In the genomic region with DNA sequence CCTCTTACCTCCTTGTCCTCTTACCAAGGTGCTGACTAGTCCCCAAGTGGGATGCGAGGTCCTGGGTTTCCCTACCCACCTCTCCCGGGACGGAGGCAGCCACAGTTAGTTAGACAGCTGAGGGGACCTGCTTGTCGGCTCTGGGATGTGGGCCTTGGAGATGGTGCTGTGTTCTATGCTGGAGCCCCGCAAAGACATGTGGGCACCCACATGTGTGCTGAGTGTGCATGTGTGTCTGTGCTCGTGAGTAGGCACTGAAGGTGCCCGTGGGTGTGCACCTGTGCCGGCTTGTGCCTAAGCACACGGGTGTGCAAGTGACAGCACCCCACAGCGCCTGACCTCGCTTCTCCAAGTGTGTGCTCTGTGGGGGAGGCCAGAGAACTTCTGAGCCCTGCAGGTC, we compare ENCODE assay signal across 9 cellular contexts.
DNase-seq lines count a peak whose midpoint lies in the region; ATAC-seq and TF ChIP-seq lines count a peak whose summit lies in the region.
"Had no signal": no experiment of that assay in that cellular context is flagged by ENCODE, and none has a peak within 500 bp of the region (broad histone marks: within the 10 kb centered on the region; RNA-seq: fewer than 3 reads in every experiment).

No MANE protein-coding gene starts in this region.

- intact Hi-C loops in lower lobe of right lung (cut with DNase I) = no loop called here

- 38 to 68% methylated on average over 4 to 8 of the region's 11 CpGs for WGBS in upper lobe of left lung, 2 donors

- H3K27ac ChIP-seq in lower lobe of right lung (no peak overlapping the region), temporal lobe (ENCODE audit: low read depth, low read length) (peak overlapping the region; percentile 27), upper lobe of left lung (no peak overlapping the region)

- H3K36me3 Mint-ChIP-seq in activated CD8-positive, alpha-beta memory T cell treated with anti-CD3 and anti-CD28 coated beads, Interleukin-2, amount 10 ng/mL, durations not matched to agents 7 days and 5 days = no peaks in the 10 kb centered on the region
- no peaks in the 10 kb centered on the region for H3K36me3 Mint-ChIP-seq in activated naive CD8-positive, alpha-beta T cell
- H3K36me3 Mint-ChIP-seq: CD4-positive, CD25-positive, alpha-beta regulatory T cell had no signal

- no peaks in the 10 kb centered on the region for H3K36me3 ChIP-seq in lower lobe of right lung
- H3K36me3 ChIP-seq in upper lobe of left lung = no peaks in the 10 kb centered on the region

- H3K4me3 ChIP-seq in lower lobe of right lung = peak overlapping the region; percentile 44
- H3K4me3 ChIP-seq in upper lobe of left lung = peak overlapping the region in 2 of 4 donors; percentile 42 to 53

- CTCF ChIA-PET in activated CD8-positive, alpha-beta memory T cell treated with anti-CD3 and anti-CD28 coated beads, Interleukin-2, amount 10 ng/mL, durations not matched to agents 7 days and 5 days (lab: Charles Lee) = interaction anchor here (1.0 kb wide), 1 partner anchor 9 kb away, joined by 3 read pairs; no protein-coding TSS in a partner anchor

- H3K4me3 Mint-ChIP-seq in activated CD8-positive, alpha-beta memory T cell treated with anti-CD3 and anti-CD28 coated beads, Interleukin-2, amount 10 ng/mL, durations not matched to agents 7 days and 5 days = peak overlapping the region; percentile 8
- peak overlapping the region; percentile 69 for H3K4me3 Mint-ChIP-seq in activated naive CD8-positive, alpha-beta T cell

- DNase-seq in activated CD8-positive, alpha-beta memory T cell treated with anti-CD3 and anti-CD28 coated beads, Interleukin-2, amount 10 ng/mL, durations not matched to agents 7 days and 5 days = no peak
- DNase-seq in activated CD8-positive, alpha-beta memory T cell treated with anti-CD3 and anti-CD28 coated beads, Interleukin-2, amount 50 U/mL, for 4 hours = no peak
- no peak for DNase-seq in lower lobe of right lung
- no peak for DNase-seq in EL
- no peak for DNase-seq in upper lobe of left lung
- DNase-seq: CD4-positive, CD25-positive, alpha-beta regulatory T cell had no signal

- no peaks in the 10 kb centered on the region for H3K9me3 Mint-ChIP-seq in activated CD8-positive, alpha-beta memory T cell treated with anti-CD3 and anti-CD28 coated beads, Interleukin-2, amount 10 ng/mL, durations not matched to agents 7 days and 5 days (ENCODE audit: low read depth)
- no peaks in the 10 kb centered on the region for H3K9me3 Mint-ChIP-seq in activated naive CD8-positive, alpha-beta T cell (ENCODE audit: low read depth)

- H3K27ac Mint-ChIP-seq in activated CD8-positive, alpha-beta memory T cell treated with anti-CD3 and anti-CD28 coated beads, Interleukin-2, amount 10 ng/mL, durations not matched to agents 7 days and 5 days = no peak overlapping the region
- no peak overlapping the region for H3K27ac Mint-ChIP-seq in activated naive CD8-positive, alpha-beta T cell
- H3K27ac Mint-ChIP-seq: CD4-positive, CD25-positive, alpha-beta regulatory T cell had no signal

- peaks cover 24% of the 10 kb centered on the region for H3K4me1 Mint-ChIP-seq in activated CD8-positive, alpha-beta memory T cell treated with anti-CD3 and anti-CD28 coated beads, Interleukin-2, amount 10 ng/mL, durations not matched to agents 7 days and 5 days
- peaks cover 17% of the 10 kb centered on the region for H3K4me1 Mint-ChIP-seq in activated naive CD8-positive, alpha-beta T cell (ENCODE audit: low read depth)

- H3K27me3 Mint-ChIP-seq in activated CD8-positive, alpha-beta memory T cell treated with anti-CD3 and anti-CD28 coated beads, Interleukin-2, amount 10 ng/mL, durations not matched to agents 7 days and 5 days = peaks cover 40% of the 10 kb centered on the region
- H3K27me3 Mint-ChIP-seq in activated naive CD8-positive, alpha-beta T cell = peaks cover 7% of the 10 kb centered on the region

- TF ChIP-seq EP300 in upper lobe of left lung (IDR thresholded peaks at IDR 0.05) = no peak

- H3K4me1 ChIP-seq in lower lobe of right lung (peaks cover 14% of the 10 kb centered on the region), upper lobe of left lung (peaks cover 7 to 16% (median 10%) of the 10 kb centered on the region in 4 donors)

- H3K27me3 ChIP-seq in lower lobe of right lung (ENCODE audit: low read depth) = peaks cover 14% of the 10 kb centered on the region
- H3K27me3 ChIP-seq in upper lobe of left lung = peaks cover 0 to 7% (median 3%) of the 10 kb centered on the region in 4 donors

- TF ChIP-seq CTCF in lower lobe of right lung (IDR thresholded peaks at IDR 0.05) (no peak), upper lobe of left lung (IDR thresholded peaks at IDR 0.05) (no peak)

- ATAC-seq in activated CD8-positive, alpha-beta memory T cell treated with anti-CD3 and anti-CD28 coated beads, Interleukin-2, amount 10 ng/mL, durations not matched to agents 7 days and 5 days = no peak
- ATAC-seq in lower lobe of right lung (no peak), GM19324 (IDR thresholded peaks at IDR 0.05; ENCODE audit: low FRiP score, unreplicated experiment) (no peak), upper lobe of left lung (ENCODE audit: low FRiP score in 2 of 2) (no peak)

- no peak for TF ChIP-seq POLR2A in upper lobe of left lung (IDR thresholded peaks at IDR 0.05)

- H3K9me3 ChIP-seq in lower lobe of right lung (no peaks in the 10 kb centered on the region), upper lobe of left lung (no peaks in the 10 kb centered on the region)
